In the genomic region with DNA sequence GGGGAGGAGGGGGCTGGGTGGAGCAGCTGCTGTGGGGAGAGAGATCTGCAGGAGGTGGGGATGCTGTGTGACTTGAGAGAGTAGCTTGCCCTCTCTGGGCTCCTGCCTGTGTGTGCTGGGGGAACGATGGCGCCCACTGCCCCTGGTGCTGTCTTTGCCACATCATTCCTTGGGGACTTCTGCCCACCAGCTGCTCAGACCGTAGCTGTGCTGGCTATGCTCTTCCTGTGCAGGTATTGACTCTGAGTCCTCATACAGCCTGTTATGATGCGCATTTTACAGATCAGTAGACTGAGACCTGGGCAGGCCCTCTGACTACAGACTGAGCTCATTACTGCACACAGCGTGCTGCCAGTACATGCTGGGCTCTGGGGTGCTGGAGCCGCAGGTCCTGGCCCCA, we compare ENCODE assay signal across 11 cellular contexts. TPM values are rescaled to one million over a fixed set of nuclear protein-coding genes. Genes with fewer than 3 reads are reported as not detected.
DNase-seq lines count a peak whose midpoint lies in the region; ATAC-seq and TF ChIP-seq lines count a peak whose summit lies in the region.
"Had no signal": no experiment of that assay in that cellular context is flagged by ENCODE, and none has a peak within 500 bp of the region (broad histone marks: within the 10 kb centered on the region; RNA-seq: fewer than 3 reads in every experiment).

No MANE protein-coding gene starts in this region.

- intact Hi-C loops in CD14-positive monocyte (cut with micrococcal nuclease), result no loop called here

- no peak overlapping the region for H3K4me3 ChIP-seq in Peyer's patch
- H3K4me3 ChIP-seq in gastroesophageal sphincter, result no peak overlapping the region

- ATAC-seq in gastroesophageal sphincter (no peak), HG03135 (IDR thresholded peaks at IDR 0.05; ENCODE audit: unreplicated experiment) (no peak), HG03571 (IDR thresholded peaks at IDR 0.05; ENCODE audit: unreplicated experiment) (no peak)
- ATAC-seq: foreskin keratinocyte had no signal

- H3K27me3 ChIP-seq in Peyer's patch (no peaks in the 10 kb centered on the region), gastroesophageal sphincter (no peaks in the 10 kb centered on the region)
- H3K27me3 ChIP-seq: foreskin keratinocyte had no signal

- WGBS in gastroesophageal sphincter (ENCODE audit: low coverage in 1 of 2), 2 donors, result 100% methylated on average over 1 of the region's 6 CpGs; no CpG with 5 or more reads in 1 of the 2 donors

- no peak overlapping the region for H3K4me3 Mint-ChIP-seq in CD14-positive monocyte
- no peak overlapping the region for H3K4me3 Mint-ChIP-seq in osteocyte (ENCODE audit: unreplicated experiment)

- H3K27ac Mint-ChIP-seq in CD14-positive monocyte (peak overlapping the region in 5 of 7 donors; percentile 50 to 85 (median 57)), osteocyte (ENCODE audit: unreplicated experiment) (peak overlapping the region; percentile 41)

- TF ChIP-seq POLR2A in Peyer's patch (IDR thresholded peaks at IDR 0.05) (no peak), gastroesophageal sphincter (IDR thresholded peaks at IDR 0.05) (no peak)

- H3K9me3 Mint-ChIP-seq in CD14-positive monocyte (peaks cover 0 to 3% (median 0%) of the 10 kb centered on the region in 7 donors), osteocyte (ENCODE audit: unreplicated experiment) (no peaks in the 10 kb centered on the region)

- peaks cover 46 to 74% of the 10 kb centered on the region in 2 donors for H3K36me3 Mint-ChIP-seq in CD14-positive monocyte
- H3K36me3 Mint-ChIP-seq in osteocyte (ENCODE audit: unreplicated experiment), result peaks cover 13% of the 10 kb centered on the region

- H3K9me3 ChIP-seq in Peyer's patch (no peaks in the 10 kb centered on the region), gastroesophageal sphincter (no peaks in the 10 kb centered on the region)

- H3K36me3 ChIP-seq in Peyer's patch, result peaks cover 0 to 47% (median 0%) of the 10 kb centered on the region in 3 donors
- peaks cover 0 to 22% of the 10 kb centered on the region in 2 donors for H3K36me3 ChIP-seq in gastroesophageal sphincter

- no peak for TF ChIP-seq CTCF in CD14-positive monocyte (IDR thresholded peaks at IDR 0.05)
- TF ChIP-seq CTCF in Peyer's patch (IDR thresholded peaks at IDR 0.05), result no peak
- TF ChIP-seq CTCF in gastroesophageal sphincter (IDR thresholded peaks at IDR 0.05), result no peak
- TF ChIP-seq CTCF in osteocyte (IDR thresholded peaks at IDR 0.05), result no peak

- peaks cover 2 to 65% (median 6%) of the 10 kb centered on the region in 4 donors for H3K4me1 ChIP-seq in Peyer's patch
- H3K4me1 ChIP-seq in gastroesophageal sphincter, result peaks cover 0 to 64% (median 35%) of the 10 kb centered on the region in 3 donors

- DNase-seq in CD14-positive monocyte (ENCODE audit: low spot score) (no peak), Peyer's patch (no peak), osteocyte (ENCODE audit: extremely low spot score, unreplicated experiment) (no peak), A172 (ENCODE audit: low spot score) (no peak)
- DNase-seq in activated CD4-positive, CD25-positive, alpha-beta regulatory T cell (lab: John Stamatoyannopoulos, UW), result no peak
- DNase-seq: activated CD8-positive, alpha-beta memory T cell treated with anti-CD3 and anti-CD28 coated beads for 24 hours; foreskin keratinocyte; NCI-H187 treated with DMSO at 0.1 percent for 48 hours had no signal

- H3K27me3 Mint-ChIP-seq in CD14-positive monocyte (ENCODE audit: low read depth in 3 of 3), result peaks cover 0 to 3% (median 0%) of the 10 kb centered on the region in 3 donors
- H3K27me3 Mint-ChIP-seq in osteocyte (ENCODE audit: unreplicated experiment), result no peaks in the 10 kb centered on the region

- peaks cover 23% of the 10 kb centered on the region for H3K4me1 Mint-ChIP-seq in CD14-positive monocyte
- peaks cover 47% of the 10 kb centered on the region for H3K4me1 Mint-ChIP-seq in osteocyte (ENCODE audit: unreplicated experiment)

- TF ChIP-seq EP300 in gastroesophageal sphincter (IDR thresholded peaks at IDR 0.05), result no peak

- H3K27ac ChIP-seq in Peyer's patch, result peak overlapping the region in 3 of 4 donors; percentile 13 to 66 (median 17)
- H3K27ac ChIP-seq in gastroesophageal sphincter, result peak overlapping the region in 3 of 4 donors; percentile 38 to 65 (median 57)
- H3K27ac ChIP-seq: foreskin keratinocyte had no signal

RNA-seq across cellular contexts. Expression of a gene that starts 51.1 kb away (rescaled TPM):
- 10 to 100 TPM; 53.0 to 69.5 TPM for polyA plus RNA-seq in CD14-positive monocyte
- total RNA-seq in Peyer's patch (100 to 1,000 TPM; 353 to 827 (median 464) TPM), gastroesophageal sphincter (100 to 1,000 TPM in 2 of 4 donors, 10 to 100 TPM in 2; 79.1 to 115 (median 96.8) TPM), osteocyte (157 and 163 TPM in 2 replicates)
- total RNA-seq in A172 (2014; rRNA removed; shearing (Covaris generic)), result 51.7 and 56.0 TPM in 2 replicates
